Comparison of ENCODE assay signal across 14 cellular contexts in genomic region chr5:17445185-17445584, GRCh38. TPM values are rescaled to one million over a fixed set of nuclear protein-coding genes. Genes with fewer than 3 reads are reported as not detected.
DNase-seq lines count a peak whose midpoint lies in the region; ATAC-seq and TF ChIP-seq lines count a peak whose summit lies in the region.
"Had no signal": no experiment of that assay in that cellular context is flagged by ENCODE, and none has a peak within 500 bp of the region (broad histone marks: within the 10 kb centered on the region; RNA-seq: fewer than 3 reads in every experiment).

No MANE protein-coding gene starts in this region.

- H3K4me1 ChIP-seq in GM23338 (ENCODE audit: insufficient read depth) (no peaks in the 10 kb centered on the region), transverse colon (peaks cover 0 to 13% (median 3%) of the 10 kb centered on the region in 4 donors), uterus (no peaks in the 10 kb centered on the region)

- H3F3A ChIP-seq in GM23338 (replicated peaks; ENCODE audit: low read depth): no peaks in the 10 kb centered on the region

- no peaks in the 10 kb centered on the region for H3K27me3 ChIP-seq in GM23338 (ENCODE audit: insufficient read depth)
- no peaks in the 10 kb centered on the region for H3K27me3 ChIP-seq in transverse colon
- no peaks in the 10 kb centered on the region for H3K27me3 ChIP-seq in uterus
- H3K27me3 ChIP-seq: BLaER1 treated with 17β-estradiol and CSF1 and Interleukin-3, amounts not matched to agents 10 nM and 100 nM had no signal

- in situ Hi-C loops in transverse colon (cut with MboI; ENCODE audit: low pct_ligation_motif_present in 1 of 4, low pct_unique_long_range_greater_than_20kb in 1 of 4, low sequenced_read_pairs in 3 of 4): no loop called here

- H3K4me2 ChIP-seq in GM23338: no peak overlapping the region

- no peak overlapping the region for H3K27ac Mint-ChIP-seq in GM23338
- H3K27ac Mint-ChIP-seq: CD4-positive, alpha-beta T cell had no signal

- H3K9me3 Mint-ChIP-seq in GM23338: no peaks in the 10 kb centered on the region; the same call in 2 of the 3 replicates

- H2AFZ ChIP-seq in GM23338: 0 out of 2 replicates have a peak overlapping the region, but pooled peaks have one; percentile 32

- no peak overlapping the region for H3K4me3 Mint-ChIP-seq in GM23338
- H3K4me3 Mint-ChIP-seq: CD4-positive, alpha-beta T cell had no signal

- no peak for TF ChIP-seq EP300 in transverse colon (IDR thresholded peaks at IDR 0.05; ENCODE audit: low read depth)

- peaks cover 3% of the 10 kb centered on the region for H3K27me3 Mint-ChIP-seq in GM23338 (ENCODE audit: insufficient read depth, low read depth, poor library complexity)
- H3K27me3 Mint-ChIP-seq: CD4-positive, alpha-beta T cell had no signal

- H3K36me3 ChIP-seq in GM23338 (ENCODE audit: insufficient read depth): no peaks in the 10 kb centered on the region
- H3K36me3 ChIP-seq in transverse colon: no peaks in the 10 kb centered on the region
- no peaks in the 10 kb centered on the region for H3K36me3 ChIP-seq in uterus
- H3K36me3 ChIP-seq: BLaER1 treated with 17β-estradiol and CSF1 and Interleukin-3, amounts not matched to agents 10 nM and 100 nM had no signal

- no peak overlapping the region for H3K27ac ChIP-seq in GM23338 (ENCODE audit: low read depth)
- peak overlapping the region in 2 of 4 donors; percentile 1 to 44 for H3K27ac ChIP-seq in transverse colon
- no peak overlapping the region for H3K27ac ChIP-seq in uterus
- H3K27ac ChIP-seq: BLaER1 treated with 17β-estradiol and CSF1 and Interleukin-3, amounts not matched to agents 10 nM and 100 nM had no signal

- intact Hi-C loops in left colon (cut with DNase I, micrococcal nuclease): no loop called here
- intact Hi-C loops in transverse colon (cut with DNase I; ENCODE audit: low total_unique reads): no loop called here
- intact Hi-C loops in uterus (cut with DNase I; ENCODE audit: low total_unique reads): no loop called here

- no peaks in the 10 kb centered on the region for H4K20me1 ChIP-seq in GM23338 (replicated peaks; ENCODE audit: insufficient read depth)
- H4K20me1 ChIP-seq: BLaER1 treated with 17β-estradiol and CSF1 and Interleukin-3, amounts not matched to agents 10 nM and 100 nM had no signal

- TF ChIP-seq POLR2A in transverse colon (IDR thresholded peaks at IDR 0.05) (no peak), uterus (IDR thresholded peaks at IDR 0.05) (no peak)

- H3K9me2 ChIP-seq in GM23338 (ENCODE audit: insufficient read depth): peaks cover 11% of the 10 kb centered on the region

- H3K9me3 ChIP-seq in transverse colon (no peaks in the 10 kb centered on the region), uterus (no peaks in the 10 kb centered on the region)

- TF ChIP-seq CTCF in GM23338 (conservative IDR thresholded peaks at IDR 0.05; ENCODE audit: low read depth in 2 of 2) (no peak), LNCaP clone FGC (IDR thresholded peaks at IDR 0.05; ENCODE audit: control insufficient read depth, extremely low read depth, insufficient read depth) (no peak), transverse colon (IDR thresholded peaks at IDR 0.05) (no peak), uterus (IDR thresholded peaks at IDR 0.05) (no peak)

- ATAC-seq in GM23338 (no peak), left colon (peak; percentile 100)

- H3K4me1 Mint-ChIP-seq in GM23338: peaks cover 8% of the 10 kb centered on the region; the same call in 2 of the 3 replicates

- no peaks in the 10 kb centered on the region for H3K36me3 Mint-ChIP-seq in GM23338 (ENCODE audit: low read depth)

- DNase-seq in GM23338 (ENCODE audit: low spot score) (no peak), LNCaP clone FGC (ENCODE audit: low read depth) (peak; percentile 1), left colon (peak; percentile 31 to 73), transverse colon (peak; percentile 49), uterus (no peak), cerebellar nuclear complex (lab: John Stamatoyannopoulos, UW) (no peak), NCI-H1092 treated with DMSO at 0.1 percent for 48 hours (lab: John Stamatoyannopoulos, UW) (no peak)
- DNase-seq: AML-193; Calu3; CD4-positive, alpha-beta T cell; DMS 273 treated with DMSO at 0.1 percent for 48 hours; H7 had no signal

- H3K4me3 ChIP-seq in GM23338: no peak overlapping the region
- no peak overlapping the region for H3K4me3 ChIP-seq in LNCaP clone FGC (ENCODE audit: low read depth, low read length)
- H3K4me3 ChIP-seq in transverse colon: no peak overlapping the region
- H3K4me3 ChIP-seq in uterus: no peak overlapping the region
- H3K4me3 ChIP-seq: BLaER1 treated with 17β-estradiol and CSF1 and Interleukin-3, amounts not matched to agents 10 nM and 100 nM had no signal

- H3K79me2 ChIP-seq in GM23338 (replicated peaks; ENCODE audit: insufficient read depth): no peaks in the 10 kb centered on the region

- WGBS in transverse colon (ENCODE audit: low coverage in 1 of 2), 2 donors: 61 to 78% methylated on average over 2 of the region's 2 CpGs

TF ChIP-seq in GM23338, 12 proteins besides CTCF, POLR2A, EP300 and RAD21:
- TF ChIP-seq ETS1 (IDR thresholded peaks at IDR 0.05) (no peak), REST (IDR thresholded peaks at IDR 0.05; ENCODE audit: unreplicated experiment) (no peak), EZH2 (IDR thresholded peaks at IDR 0.05; ENCODE audit: low read depth, unreplicated experiment) (no peak), EZH2phosphoT487 (IDR thresholded peaks at IDR 0.05; ENCODE audit: unreplicated experiment) (no peak)

RNA-seq across cellular contexts. Expression of gene TAF11L2, which starts 52.8 kb away (rescaled TPM):
- total RNA-seq in GM23338 (2014; rRNA removed; shearing (Covaris generic)): not detected in 2 replicates
- not detected in 2 replicates for polyA plus RNA-seq in GM23338 (2016; fragmentation: Nextera tagmentation; extraction: Ambion mirVana)
- total RNA-seq in left colon: not detected
- not detected for total RNA-seq in transverse colon
- not detected for total RNA-seq in uterus
- total RNA-seq: Calu3; CD4-positive, alpha-beta T cell; Daoy; H7 had no signal

Comparison
In these comparisons a context has a peak if more than half of its experiments do, and no peak if none do; other contexts are left out.
1. DNase-seq: peak in LNCaP clone FGC (single experiment), left colon (2 of 2) and transverse colon (single experiment); none in GM23338 (single experiment), uterus (0 of 2), cerebellar nuclear complex (0 of 2) and NCI-H1092 treated with DMSO at 0.1 percent for 48 hours (single experiment).